ENCODE assay signal across 23 cellular contexts in genomic region chr14:60986500-60986899, GRCh38.
"Had no signal": no experiment of that assay in that cellular context is flagged by ENCODE, and none has a peak within 500 bp of the region (broad histone marks: within the 10 kb centered on the region; RNA-seq: fewer than 3 reads in every experiment).

No MANE protein-coding gene starts in this region.

- H3K27ac ChIP-seq: left ventricle myocardium inferior, ovary, right atrium auricular region, spleen, suprapubic skin, thoracic aorta, tibial artery, upper lobe of right lung had no signal

- DNase-seq: islet precursor cell; left ventricle myocardium inferior; midbrain; mucosa of descending colon; naive thymus-derived CD4-positive, alpha-beta T cell; ovary; small intestine; spleen; stimulated activated CD4-positive, alpha-beta T cell treated with anti-CD3 and anti-CD28 coated beads, Interleukin-4, amount 100 ng/mL, for 24 hours; stimulated activated naive CD4-positive, alpha-beta T cell; tibial artery; trophoblast cell; upper lobe of right lung had no signal

- H3K27ac Mint-ChIP-seq: naive thymus-derived CD4-positive, alpha-beta T cell; natural killer cell treated with Interleukin-12 subunit alpha and Interleukin-12 subunit beta and Interleukin-15 and Interleukin-18, amount 100 ng/mL, for 72 hours; progenitor cell of endocrine pancreas; stimulated activated effector memory CD8-positive, alpha-beta T cell treated with anti-CD3 and anti-CD28 coated beads, Interleukin-12 subunit alpha, Interleukin-12 subunit beta, amount 100 ng/mL, for 72 hours; stimulated activated naive CD8-positive, alpha-beta T cell treated with anti-CD3 and anti-CD28 coated beads, Interleukin-15, Interleukin-2, amounts not matched to agents 100 ng/mL and 50 ng/mL, for 24 hours had no signal

- H3K4me1 Mint-ChIP-seq: stimulated activated effector memory CD8-positive, alpha-beta T cell treated with anti-CD3 and anti-CD28 coated beads, Interleukin-12 subunit alpha, Interleukin-12 subunit beta, amount 100 ng/mL, for 72 hours had no signal

- H3K36me3 Mint-ChIP-seq: natural killer cell treated with Interleukin-12 subunit alpha and Interleukin-12 subunit beta and Interleukin-15 and Interleukin-18, amount 100 ng/mL, for 72 hours had no signal

- H3K27me3 Mint-ChIP-seq: naive thymus-derived CD4-positive, alpha-beta T cell; natural killer cell treated with Interleukin-12 subunit alpha and Interleukin-12 subunit beta and Interleukin-15 and Interleukin-18, amount 100 ng/mL, for 72 hours; progenitor cell of endocrine pancreas; stimulated activated naive CD8-positive, alpha-beta T cell treated with anti-CD3 and anti-CD28 coated beads, Interleukin-15, Interleukin-2, amounts not matched to agents 100 ng/mL and 50 ng/mL, for 24 hours had no signal

- FAIRE-seq: small intestine, urothelium cell line had no signal

- H3K27me3 ChIP-seq: ovary, right atrium auricular region, spleen, suprapubic skin, tibial artery, upper lobe of right lung had no signal

- ATAC-seq: mucosa of descending colon; naive thymus-derived CD4-positive, alpha-beta T cell; natural killer cell treated with Interleukin-12 subunit alpha and Interleukin-12 subunit beta and Interleukin-15 and Interleukin-18, amount 100 ng/mL, for 72 hours; sciatic nerve; stimulated activated effector memory CD8-positive, alpha-beta T cell treated with anti-CD3 and anti-CD28 coated beads, Interleukin-12 subunit alpha, Interleukin-12 subunit beta, amount 100 ng/mL, for 72 hours; upper lobe of right lung had no signal

- H3K4me3 Mint-ChIP-seq: naive thymus-derived CD4-positive, alpha-beta T cell; natural killer cell treated with Interleukin-12 subunit alpha and Interleukin-12 subunit beta and Interleukin-15 and Interleukin-18, amount 100 ng/mL, for 72 hours; stimulated activated effector memory CD8-positive, alpha-beta T cell treated with anti-CD3 and anti-CD28 coated beads, Interleukin-12 subunit alpha, Interleukin-12 subunit beta, amount 100 ng/mL, for 72 hours; stimulated activated naive CD8-positive, alpha-beta T cell treated with anti-CD3 and anti-CD28 coated beads, Interleukin-15, Interleukin-2, amounts not matched to agents 100 ng/mL and 50 ng/mL, for 24 hours had no signal

- H3K9me3 Mint-ChIP-seq: naive thymus-derived CD4-positive, alpha-beta T cell; natural killer cell treated with Interleukin-12 subunit alpha and Interleukin-12 subunit beta and Interleukin-15 and Interleukin-18, amount 100 ng/mL, for 72 hours; stimulated activated effector memory CD8-positive, alpha-beta T cell treated with anti-CD3 and anti-CD28 coated beads, Interleukin-12 subunit alpha, Interleukin-12 subunit beta, amount 100 ng/mL, for 72 hours; stimulated activated naive CD8-positive, alpha-beta T cell treated with anti-CD3 and anti-CD28 coated beads, Interleukin-15, Interleukin-2, amounts not matched to agents 100 ng/mL and 50 ng/mL, for 24 hours had no signal

- H3K9me3 ChIP-seq: left ventricle myocardium inferior, mucosa of descending colon, ovary, right atrium auricular region, spleen, suprapubic skin, thoracic aorta, tibial artery, upper lobe of right lung had no signal

- H3K36me3 ChIP-seq: ovary had no signal

- H3K4me3 ChIP-seq: left ventricle myocardium inferior, lung, mucosa of descending colon, ovary, right atrium auricular region, spleen, suprapubic skin, thoracic aorta, tibial artery, upper lobe of right lung had no signal
